Comparison of ENCODE assay signal across 28 cellular contexts in the genomic region with DNA sequence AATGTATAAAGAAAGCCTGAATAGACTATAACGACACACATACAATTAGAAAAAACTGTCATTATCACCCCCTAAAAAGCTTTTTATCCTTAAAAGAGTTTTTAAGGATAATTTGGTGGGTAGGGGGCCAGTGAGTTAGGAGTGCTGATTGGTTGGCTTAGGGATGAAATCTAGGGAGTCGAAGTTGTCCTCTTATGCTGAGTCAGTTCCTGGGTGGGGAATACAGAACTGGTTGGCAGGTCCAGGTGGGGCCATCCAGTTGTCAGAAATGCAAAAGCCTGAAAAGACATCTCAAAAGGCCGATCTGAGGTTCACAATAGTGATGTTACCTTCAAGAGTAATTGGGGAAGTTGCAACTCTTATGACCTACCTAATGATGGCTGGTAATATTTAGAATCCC.
"Had no signal": no experiment of that assay in that cellular context is flagged by ENCODE, and none has a peak within 500 bp of the region (broad histone marks: within the 10 kb centered on the region; RNA-seq: fewer than 3 reads in every experiment).

No MANE protein-coding gene starts in this region.

- FAIRE-seq: astrocyte, islet of Langerhans, small intestine had no signal

- ATAC-seq: activated CD4-positive, alpha-beta T cell treated with anti-CD3 and anti-CD28 coated beads for 36 hours; foreskin keratinocyte; left ventricle myocardium superior; sciatic nerve; stimulated activated memory B cell treated with anti-CD40 and anti-IgM and Interleukin-4, amounts not matched to agents 10 μg/mL and 1 μg/mL and 100 μg/mL, for 72 hours; T-cell; WTC11 had no signal

- H3K4me3 Mint-ChIP-seq: activated CD4-positive, alpha-beta T cell treated with anti-CD3 and anti-CD28 coated beads for 36 hours; activated naive CD8-positive, alpha-beta T cell treated with anti-CD3 and anti-CD28 coated beads for 36 hours; activated T-cell treated with anti-CD3 and anti-CD28 coated beads, Interleukin-2, amount 50 U/mL, for 24 hours; nephron; stimulated activated memory B cell treated with anti-CD40 and anti-IgM and Interleukin-4, amounts not matched to agents 10 μg/mL and 1 μg/mL and 100 μg/mL, for 72 hours; T-cell; WTC11 had no signal

- DNase-seq: activated CD4-positive, alpha-beta T cell treated with anti-CD3 and anti-CD28 coated beads for 36 hours; activated CD4-positive, alpha-beta T cell treated with anti-CD3 and anti-CD28 coated beads, Interleukin-2, amount 50 U/mL, for 4 hours; activated CD8-positive, alpha-beta memory T cell treated with anti-CD3 and anti-CD28 coated beads for 24 hours; activated CD8-positive, alpha-beta memory T cell treated with anti-CD3 and anti-CD28 coated beads, Interleukin-2, amount 50 U/mL, for 4 hours; activated naive CD4-positive, alpha-beta T cell treated with Interleukin-2 at 50 U/mL for 16 hours; activated naive CD8-positive, alpha-beta T cell treated with anti-CD3 and anti-CD28 coated beads for 36 hours; activated T-cell treated with anti-CD3 and anti-CD28 coated beads, Interleukin-2, amount 50 U/mL, for 24 hours; erythroblast; foreskin keratinocyte; left ventricle myocardium superior; mammary epithelial cell; midbrain; small intestine; stimulated activated CD4-positive, alpha-beta T cell treated with anti-CD3 and anti-CD28 coated beads, Interleukin-2, amount 100 ng/mL, for 24 hours; T-cell; T-helper 9 cell; upper lobe of left lung had no signal

- H2AFZ ChIP-seq: hepatocyte, parathyroid adenoma had no signal

- H3K4me1 ChIP-seq: breast epithelium had no signal

- H3K27me3 ChIP-seq: breast epithelium, foreskin keratinocyte, hepatocyte, upper lobe of left lung had no signal

- H3K27me3 Mint-ChIP-seq: activated CD4-positive, alpha-beta T cell treated with anti-CD3 and anti-CD28 coated beads for 36 hours; activated naive CD8-positive, alpha-beta T cell treated with anti-CD3 and anti-CD28 coated beads for 36 hours; activated T-cell treated with anti-CD3 and anti-CD28 coated beads, Interleukin-2, amount 50 U/mL, for 24 hours; stimulated activated memory B cell treated with anti-CD40 and anti-IgM and Interleukin-4, amounts not matched to agents 10 μg/mL and 1 μg/mL and 100 μg/mL, for 72 hours; T-cell had no signal

- H3K9ac ChIP-seq: parathyroid adenoma had no signal

- H3K36me3 ChIP-seq: breast epithelium had no signal

- H3K4me2 ChIP-seq: hepatocyte had no signal

- H3K27ac Mint-ChIP-seq: activated CD4-positive, alpha-beta T cell treated with anti-CD3 and anti-CD28 coated beads for 36 hours; activated naive CD8-positive, alpha-beta T cell treated with anti-CD3 and anti-CD28 coated beads for 36 hours; activated T-cell treated with anti-CD3 and anti-CD28 coated beads, Interleukin-2, amount 50 U/mL, for 24 hours; activated T-helper 2 cell treated with anti-CD3 and anti-CD28 coated beads, Interferon-gamma antibody, Interleukin-2, Interleukin-4, amounts not matched to agents 10 μg/mL and 5 μg/mL and 100 μg/mL, durations not matched to agents 14 hours and 24 hours and 36 hours; stimulated activated memory B cell treated with anti-CD40 and anti-IgM and Interleukin-4, amounts not matched to agents 10 μg/mL and 1 μg/mL and 100 μg/mL, for 72 hours had no signal

- H3K9me3 Mint-ChIP-seq: activated naive CD8-positive, alpha-beta T cell treated with anti-CD3 and anti-CD28 coated beads for 36 hours; activated T-cell treated with anti-CD3 and anti-CD28 coated beads, Interleukin-2, amount 50 U/mL, for 24 hours; activated T-helper 2 cell treated with anti-CD3 and anti-CD28 coated beads, Interferon-gamma antibody, Interleukin-2, Interleukin-4, amounts not matched to agents 10 μg/mL and 5 μg/mL and 100 μg/mL, durations not matched to agents 14 hours and 24 hours and 36 hours; nephron; stimulated activated memory B cell treated with anti-CD40 and anti-IgM and Interleukin-4, amounts not matched to agents 10 μg/mL and 1 μg/mL and 100 μg/mL, for 72 hours; T-cell; WTC11 had no signal

- H3K4me3 ChIP-seq: breast epithelium, hepatocyte, thoracic aorta, upper lobe of left lung had no signal

- H3K9me3 ChIP-seq: thoracic aorta, upper lobe of left lung had no signal

- H3K27ac ChIP-seq: foreskin keratinocyte, hepatocyte, parathyroid adenoma, thoracic aorta, upper lobe of left lung had no signal
